ENCODE assay signal across 8 cellular contexts in genomic region chr16:50368410-50369132, GRCh38. TPM values are rescaled to one million over a fixed set of nuclear protein-coding genes. Genes with fewer than 3 reads are reported as not detected.
DNase-seq lines count a peak whose midpoint lies in the region; ATAC-seq and TF ChIP-seq lines count a peak whose summit lies in the region.

Gene BRD7, minus strand, starts transcription at chr16:50368988. Its CDS starts 214 bp downstream, at chr16:50368774.

- H3K4me3 ChIP-seq in liver (ENCODE audit: low read depth in 1 of 3, low read length in 3 of 3) = peak within 1 kb of the TSS; percentile 76 to 94 (median 89)

- peak within 1 kb of the TSS; percentile 86 for H3K27ac Mint-ChIP-seq in activated CD4-positive, alpha-beta T cell treated with anti-CD3 and anti-CD28 coated beads for 36 hours
- peak within 1 kb of the TSS; percentile 84 for H3K27ac Mint-ChIP-seq in dendritic cell treated with granulocyte-macrophage colony-stimulating factor and Interleukin-4, amounts not matched to agents 40 ng/mL and 50 ng/mL, for 4 days

- DNase-seq in NCI-H1417 (lab: John Stamatoyannopoulos, UW) (peak; percentile 50 to 76 (median 74)), NCI-H1417 treated with DMSO at 0.1 percent for 48 hours (lab: John Stamatoyannopoulos, UW) (no peak), NCI-H1092 (lab: John Stamatoyannopoulos, UW) (peak; percentile 57)
- peak; percentile 82 for DNase-seq in activated CD4-positive, alpha-beta T cell treated with anti-CD3 and anti-CD28 coated beads for 36 hours
- DNase-seq in stimulated activated CD4-positive, alpha-beta T cell treated with anti-CD3 and anti-CD28 coated beads, Interleukin-4, amount 100 ng/mL, for 1 hour = peak; percentile 68

- peak; percentile 57 for TF ChIP-seq CTCF in liver (IDR thresholded peaks at IDR 0.05; ENCODE audit: low read depth, low read length, missing input control)

- no peaks in the 10 kb centered on the region for H3K9me3 Mint-ChIP-seq in activated CD4-positive, alpha-beta T cell treated with anti-CD3 and anti-CD28 coated beads for 36 hours (ENCODE audit: low read depth)
- H3K9me3 Mint-ChIP-seq in dendritic cell treated with granulocyte-macrophage colony-stimulating factor and Interleukin-4, amounts not matched to agents 40 ng/mL and 50 ng/mL, for 4 days = no peaks in the 10 kb centered on the region

- no peak within 1 kb of the TSS for H3K27ac ChIP-seq in liver (ENCODE audit: low read depth in 1 of 2, low read length in 2 of 2)

- peak within 1 kb of the TSS; percentile 64 to 79 for H3K9ac ChIP-seq in liver (ENCODE audit: low read depth in 1 of 2, low read length in 2 of 2)

- H3K4me3 Mint-ChIP-seq in activated CD4-positive, alpha-beta T cell treated with anti-CD3 and anti-CD28 coated beads for 36 hours = peak within 1 kb of the TSS; percentile 89
- H3K4me3 Mint-ChIP-seq in dendritic cell treated with granulocyte-macrophage colony-stimulating factor and Interleukin-4, amounts not matched to agents 40 ng/mL and 50 ng/mL, for 4 days = peak within 1 kb of the TSS; percentile 80

- peaks cover 0 to 13% (median 7%) of the 10 kb centered on the region in 4 donors for H3K36me3 ChIP-seq in liver (ENCODE audit: control insufficient read depth in 4 of 4, insufficient read depth in 3 of 4, low read depth in 1 of 4, low read length in 3 of 4)

- no peak for TF ChIP-seq RAD21 in liver (IDR thresholded peaks at IDR 0.05)

- peaks cover 41% of the 10 kb centered on the region for H3K4me1 Mint-ChIP-seq in activated CD4-positive, alpha-beta T cell treated with anti-CD3 and anti-CD28 coated beads for 36 hours
- peaks cover 38% of the 10 kb centered on the region for H3K4me1 Mint-ChIP-seq in dendritic cell treated with granulocyte-macrophage colony-stimulating factor and Interleukin-4, amounts not matched to agents 40 ng/mL and 50 ng/mL, for 4 days (ENCODE audit: low read depth)

- ATAC-seq in HG02571 (IDR thresholded peaks at IDR 0.05; ENCODE audit: unreplicated experiment) = peak; percentile 63
- peak; percentile 73 for ATAC-seq in activated CD4-positive, alpha-beta T cell treated with anti-CD3 and anti-CD28 coated beads for 36 hours

- POLR2A ChIA-PET in activated CD4-positive, alpha-beta T cell treated with anti-CD3 and anti-CD28 coated beads for 36 hours (lab: Charles Lee) = interaction anchor here (1.0 to 1.4 kb wide), 2 partner anchors 14 to 30 kb away, joined by 5 read pairs; no protein-coding TSS in a partner anchor

- WGBS in liver = under 1% methylated on average over 109 of the region's 109 CpGs

- H3K4me1 ChIP-seq in liver (ENCODE audit: control insufficient read depth in 4 of 4, insufficient read depth in 4 of 4, low read length in 3 of 4) = peaks cover 1 to 26% (median 21%) of the 10 kb centered on the region in 4 donors

- no peaks in the 10 kb centered on the region for H3K27me3 Mint-ChIP-seq in activated CD4-positive, alpha-beta T cell treated with anti-CD3 and anti-CD28 coated beads for 36 hours
- H3K27me3 Mint-ChIP-seq in dendritic cell treated with granulocyte-macrophage colony-stimulating factor and Interleukin-4, amounts not matched to agents 40 ng/mL and 50 ng/mL, for 4 days = peaks cover 4% of the 10 kb centered on the region

- H3K9me3 ChIP-seq in liver (ENCODE audit: control insufficient read depth in 4 of 4, low read length in 3 of 4) = no peaks in the 10 kb centered on the region

- intact Hi-C loops in activated CD4-positive, alpha-beta T cell treated with anti-CD3 and anti-CD28 coated beads for 36 hours (cut with DNase I, micrococcal nuclease) = loop anchor here (1.0 to 5.0 kb wide), 16 partner anchors 30 to 439 kb away; partner anchors contain the start of genes NKD1 (in 2 of the 2), ADCY7 (in 1 of the 2), CNEP1R1 (in 1 of the 2) and TENT4B (in 1 of the 2)
- intact Hi-C loops in dendritic cell treated with granulocyte-macrophage colony-stimulating factor and Interleukin-4, amounts not matched to agents 40 ng/mL and 50 ng/mL, for 4 days (cut with micrococcal nuclease) = loop anchor here (10.0 kb wide), 4 partner anchors 214 to 436 kb away; partner anchors contain the start of genes CYLD and TENT4B

- H3K36me3 Mint-ChIP-seq in activated CD4-positive, alpha-beta T cell treated with anti-CD3 and anti-CD28 coated beads for 36 hours (ENCODE audit: low read depth) = peaks cover 25% of the 10 kb centered on the region
- H3K36me3 Mint-ChIP-seq in dendritic cell treated with granulocyte-macrophage colony-stimulating factor and Interleukin-4, amounts not matched to agents 40 ng/mL and 50 ng/mL, for 4 days (ENCODE audit: low read depth) = peaks cover 25% of the 10 kb centered on the region

- CTCF ChIA-PET in activated CD4-positive, alpha-beta T cell treated with anti-CD3 and anti-CD28 coated beads for 36 hours (lab: Charles Lee) = interaction anchor here (0.7 to 3.3 kb wide), 8 partner anchors 13 to 378 kb away, joined by 3 to 23 read pairs (median 6); no protein-coding TSS in a partner anchor

- H3K27me3 ChIP-seq in liver (ENCODE audit: control insufficient read depth in 4 of 4, insufficient read depth in 4 of 4, low read length in 3 of 4) = no peaks in the 10 kb centered on the region

TF ChIP-seq in liver, 16 proteins besides CTCF, POLR2A, EP300 and RAD21:
- TF ChIP-seq ATF3 (IDR thresholded peaks at IDR 0.05) (no peak), ZBTB33 (IDR thresholded peaks at IDR 0.05) (no peak), RXRA (IDR thresholded peaks at IDR 0.05) (no peak), SP1 (IDR thresholded peaks at IDR 0.05) (no peak), MAX (IDR thresholded peaks at IDR 0.05) (no peak), FOXA1 (IDR thresholded peaks at IDR 0.05) (no peak), TAF1 (conservative IDR thresholded peaks at IDR 0.05) (no peak), FOXA2 (IDR thresholded peaks at IDR 0.05) (no peak), JUND (IDR thresholded peaks at IDR 0.05) (no peak), HNF4G (IDR thresholded peaks at IDR 0.05) (no peak), YY1 (IDR thresholded peaks at IDR 0.05) (no peak), REST (IDR thresholded peaks at IDR 0.05) (no peak), GABPA (IDR thresholded peaks at IDR 0.05 in 1 of 2, conservative IDR thresholded peaks at IDR 0.05 in 1 of 2) (no peak), EGR1 (IDR thresholded peaks at IDR 0.05; ENCODE audit: low read depth in 2 of 2) (no peak), NR2F2 (IDR thresholded peaks at IDR 0.05) (no peak), HNF4A (conservative IDR thresholded peaks at IDR 0.05) (no peak)

RNA-seq across cellular contexts. Expression of gene BRD7, which starts in this region (rescaled TPM):
- total RNA-seq in activated CD4-positive, alpha-beta T cell treated with anti-CD3 and anti-CD28 coated beads for 36 hours = 100 to 1,000 TPM in 1 of 2 experiments, 10 to 100 TPM in 1; 87.7 to 104 TPM
- total RNA-seq in liver = 10 to 100 TPM; 14.0 to 34.3 TPM
- polyA plus RNA-seq in liver = 10 to 100 TPM; 13.3 to 14.2 TPM
